8 cellular contexts compared by ENCODE assay signal in genomic region chr14:63642656-63643382, GRCh38. TPM values are rescaled to one million over a fixed set of nuclear protein-coding genes. Genes with fewer than 3 reads are reported as not detected.
A peak's percentile ranks its signal among the peaks of the same experiment; 100 is the strongest.
DNase-seq lines count a peak whose midpoint lies in the region; ATAC-seq, FAIRE-seq and TF ChIP-seq lines count a peak whose summit lies in the region.

No MANE protein-coding gene starts in this region.

- no peaks in the 10 kb centered on the region for H4K20me1 ChIP-seq in OCI-LY7 (ENCODE audit: insufficient read depth, low read length)
- no peaks in the 10 kb centered on the region for H4K20me1 ChIP-seq in endothelial cell of umbilical vein (replicated peaks; ENCODE audit: control insufficient read depth, extremely low read depth, insufficient read depth, low read length)

- no peak overlapping the region for H3K27ac Mint-ChIP-seq in progenitor cell of endocrine pancreas

- intact Hi-C loops in OCI-LY7 (cut with micrococcal nuclease; ENCODE audit: unreplicated experiment): no loop called here
- intact Hi-C loops in endothelial cell of umbilical vein (cut with micrococcal nuclease): loop anchor here (1.0 to 10.0 kb wide), 4 partner anchors 84 to 862 kb away; partner anchors contain the start of genes SYNE2, ZBTB1 and ZBTB25

- ATAC-seq in HG02885 (IDR thresholded peaks at IDR 0.05; ENCODE audit: poor library complexity, unreplicated experiment): no peak

- H3K9me3 Mint-ChIP-seq in progenitor cell of endocrine pancreas (ENCODE audit: low read depth): no peaks in the 10 kb centered on the region

- peaks cover 30% of the 10 kb centered on the region for H3K4me1 ChIP-seq in OCI-LY7 (ENCODE audit: insufficient read depth, low read length, poor library complexity, severe bottlenecking)
- peaks cover 4% of the 10 kb centered on the region for H3K4me1 ChIP-seq in endothelial cell of umbilical vein (ENCODE audit: control insufficient read depth, extremely low read depth, insufficient read depth, low read length)

- peaks cover 2% of the 10 kb centered on the region for H3K36me3 Mint-ChIP-seq in progenitor cell of endocrine pancreas (ENCODE audit: insufficient read depth)

- CTCF ChIA-PET in OCI-LY7 (lab: Charles Lee; ENCODE audit: unreplicated experiment) (interaction anchor here (1.0 to 1.5 kb wide), 4 partner anchors 9 to 213 kb away, joined by 3 to 4 read pairs (median 3); no protein-coding TSS in a partner anchor), endothelial cell of umbilical vein (lab: Charles Lee) (interaction anchor here (0.6 to 4.3 kb wide), 20 partner anchors 8 to 1529 kb away, joined by 3 to 24 read pairs (median 5); partner anchors contain the start of genes PPP2R5E and SGPP1)

- H3K79me2 ChIP-seq in OCI-LY7 (ENCODE audit: insufficient read depth, low read depth, low read length) (peaks cover 44% of the 10 kb centered on the region), endothelial cell of umbilical vein (ENCODE audit: control insufficient read depth, insufficient read depth, low read length) (peaks cover 26% of the 10 kb centered on the region)

- no peaks in the 10 kb centered on the region for H3K9me2 ChIP-seq in OCI-LY7 (ENCODE audit: insufficient read depth, low read length)

- BruUV-seq in OCI-LY7 (replicated peaks; lab: Mats Ljungman, UMichigan) (no TSS peak), endothelial cell of umbilical vein (replicated peaks; lab: Mats Ljungman, UMichigan) (no TSS peak)

- POLR2A ChIA-PET in OCI-LY7 (lab: Charles Lee): interaction anchor here (0.5 to 2.8 kb wide), 24 partner anchors 9 to 750 kb away, joined by 3 to 17 read pairs (median 4); partner anchors contain the start of gene PPP2R5E
- POLR2A ChIA-PET in endothelial cell of umbilical vein (lab: Charles Lee): no interaction called here

- H3K27ac ChIP-seq in OCI-LY7 (ENCODE audit: low read depth, low read length, poor library complexity, severe bottlenecking): peak overlapping the region; percentile 89
- peak overlapping the region; percentile 80 for H3K27ac ChIP-seq in endothelial cell of umbilical vein (ENCODE audit: insufficient read depth, low read depth, low read length)

- H3K4me3 Mint-ChIP-seq in progenitor cell of endocrine pancreas (ENCODE audit: low read depth): peak overlapping the region; percentile 85

- no peaks in the 10 kb centered on the region for H3K9me3 ChIP-seq in OCI-LY7 (ENCODE audit: low read length)
- no peaks in the 10 kb centered on the region for H3K9me3 ChIP-seq in endothelial cell of umbilical vein (replicated peaks; ENCODE audit: control insufficient read depth, insufficient read depth, low read length)

- H3K4me2 ChIP-seq in OCI-LY7 (ENCODE audit: low read length) (peak overlapping the region; percentile 86), endothelial cell of umbilical vein (ENCODE audit: insufficient read depth, low read length) (peak overlapping the region; percentile 94)

- H3K9ac ChIP-seq in endothelial cell of umbilical vein (replicated peaks; ENCODE audit: extremely low read depth, insufficient read depth, low read length): peak overlapping the region; percentile 89

- H3K4me1 Mint-ChIP-seq in progenitor cell of endocrine pancreas (ENCODE audit: low read depth): peaks cover 3% of the 10 kb centered on the region

- TF ChIP-seq CTCF in GM12864 (IDR thresholded peaks at IDR 0.05; ENCODE audit: low read depth, low read length, missing control alignments) (no peak), OCI-LY7 (conservative IDR thresholded peaks at IDR 0.05; ENCODE audit: low read length) (no peak), endothelial cell of umbilical vein (IDR thresholded peaks at IDR 0.05; ENCODE audit: extremely low read depth in 1 of 2, insufficient read depth in 1 of 2, low read depth in 1 of 2, low read length in 2 of 2) (no peak), progenitor cell of endocrine pancreas (IDR thresholded peaks at IDR 0.05; ENCODE audit: unreplicated experiment) (no peak)

- H3K36me3 ChIP-seq in OCI-LY7 (ENCODE audit: insufficient read depth, low read length) (peaks cover 21% of the 10 kb centered on the region), endothelial cell of umbilical vein (ENCODE audit: control insufficient read depth in 2 of 2, extremely low read depth in 1 of 2, insufficient read depth in 2 of 2, low read length in 2 of 2) (no peaks in the 10 kb centered on the region)

- no peaks in the 10 kb centered on the region for H3K27me3 Mint-ChIP-seq in progenitor cell of endocrine pancreas

- no peaks in the 10 kb centered on the region for H3K9me1 ChIP-seq in endothelial cell of umbilical vein (replicated peaks; ENCODE audit: control insufficient read depth, extremely low read depth, insufficient read depth, low read length)

- H3K27me3 ChIP-seq in endothelial cell of umbilical vein (ENCODE audit: control insufficient read depth in 2 of 2, insufficient read depth in 2 of 2, low read length in 2 of 2): no peaks in the 10 kb centered on the region

- peak overlapping the region; percentile 83 for H2AFZ ChIP-seq in OCI-LY7 (ENCODE audit: low read length)
- peak overlapping the region; percentile 6 for H2AFZ ChIP-seq in endothelial cell of umbilical vein (ENCODE audit: low read depth, low read length)

- H3K4me3 ChIP-seq in GM12864 (ENCODE audit: low read depth, low read length) (peak overlapping the region; percentile 72), OCI-LY7 (ENCODE audit: low read depth, low read length, poor library complexity, severe bottlenecking) (peak overlapping the region; percentile 76), endothelial cell of umbilical vein (replicated peaks in 1 of 3; ENCODE audit: insufficient read depth in 1 of 3, low read depth in 1 of 3, low read length in 3 of 3) (peak overlapping the region; percentile 4 to 95 (median 93))

- DNase-seq in GM12864 (ENCODE audit: low read depth) (no peak), OCI-LY7 (ENCODE audit: low spot score) (peak; percentile 19), endothelial cell of umbilical vein (ENCODE audit: low read depth, low spot score) (no peak), progenitor cell of endocrine pancreas (ENCODE audit: low spot score, unreplicated experiment) (no peak), cerebellar cortex (ENCODE audit: low spot score) (no peak), activated gamma-delta T cell (lab: John Stamatoyannopoulos, UW) (no peak), hypothalamus (lab: John Stamatoyannopoulos, UW) (no peak)

- no peak for TF ChIP-seq POLR2A in endothelial cell of umbilical vein (IDR thresholded peaks at IDR 0.05; ENCODE audit: low read depth, low read length)

- dilution Hi-C loops in endothelial cell of umbilical vein (cut with MboI; ENCODE audit: extremely low pct_ligation_motif_present, low sequenced_read_pairs): no loop called here

- peak; percentile 31 for FAIRE-seq in endothelial cell of umbilical vein (lab: Jason Lieb, UNC)

TF ChIP-seq in endothelial cell of umbilical vein, 7 proteins besides CTCF, POLR2A, EP300 and RAD21:
- TF ChIP-seq MYC (IDR thresholded peaks at IDR 0.05; ENCODE audit: low read depth, low read length) (no peak), EZH2 (IDR thresholded peaks at IDR 0.05; ENCODE audit: borderline replicate concordance, low read depth, low read length, severe bottlenecking) (no peak), FOS (IDR thresholded peaks at IDR 0.05; ENCODE audit: borderline replicate concordance, insufficient read depth, low read length) (no peak), POLR2AphosphoS5 (IDR thresholded peaks at IDR 0.05; ENCODE audit: insufficient read depth, low read depth, low read length) (no peak), GATA2 (IDR thresholded peaks at IDR 0.05; ENCODE audit: insufficient read depth, insufficient read length, low read depth, low read length) (no peak), MAX (IDR thresholded peaks at IDR 0.05; ENCODE audit: insufficient read depth, insufficient read length) (no peak), JUN (IDR thresholded peaks at IDR 0.05; ENCODE audit: borderline replicate concordance, insufficient read depth, insufficient read length, low read depth) (no peak)

RNA-seq across cellular contexts. Expression of gene WDR89, which starts 1.1 kb away (rescaled TPM):
- total RNA-seq in OCI-LY7 (2014; rRNA removed; shearing (Covaris generic)): 14.7 and 15.5 TPM in 2 replicates
- total RNA-seq in OCI-LY7 (2022): 23.5 and 27.9 TPM in 2 replicates
- 10.7 and 12.0 TPM in 2 replicates for total RNA-seq in endothelial cell of umbilical vein
- 2.4 and 3.5 TPM in 2 replicates for polyA plus RNA-seq in endothelial cell of umbilical vein
- polyA plus RNA-seq in endothelial cell of umbilical vein (2011; cell fraction: cytosol; rRNA removed): 3.9 and 4.0 TPM in 2 replicates
- polyA plus RNA-seq in endothelial cell of umbilical vein (2011; cell fraction: nucleus; rRNA removed): 2.7 and 4.1 TPM in 2 replicates
- polyA plus RNA-seq in endothelial cell of umbilical vein (2012): 7.5 and 10.5 TPM in 2 replicates
- 6.1 and 9.4 TPM in 2 replicates for polyA minus RNA-seq in endothelial cell of umbilical vein
- polyA minus RNA-seq in endothelial cell of umbilical vein (2011; cell fraction: cytosol; rRNA and poly(A)+ RNA removed): 7.8 TPM
- 3.1 and 4.6 TPM in 2 replicates for polyA minus RNA-seq in endothelial cell of umbilical vein (2011; cell fraction: nucleus; rRNA and poly(A)+ RNA removed)
- 18.6 and 20.6 TPM in 2 replicates for total RNA-seq in progenitor cell of endocrine pancreas
